8 cellular contexts compared by ENCODE assay signal in the genomic region with DNA sequence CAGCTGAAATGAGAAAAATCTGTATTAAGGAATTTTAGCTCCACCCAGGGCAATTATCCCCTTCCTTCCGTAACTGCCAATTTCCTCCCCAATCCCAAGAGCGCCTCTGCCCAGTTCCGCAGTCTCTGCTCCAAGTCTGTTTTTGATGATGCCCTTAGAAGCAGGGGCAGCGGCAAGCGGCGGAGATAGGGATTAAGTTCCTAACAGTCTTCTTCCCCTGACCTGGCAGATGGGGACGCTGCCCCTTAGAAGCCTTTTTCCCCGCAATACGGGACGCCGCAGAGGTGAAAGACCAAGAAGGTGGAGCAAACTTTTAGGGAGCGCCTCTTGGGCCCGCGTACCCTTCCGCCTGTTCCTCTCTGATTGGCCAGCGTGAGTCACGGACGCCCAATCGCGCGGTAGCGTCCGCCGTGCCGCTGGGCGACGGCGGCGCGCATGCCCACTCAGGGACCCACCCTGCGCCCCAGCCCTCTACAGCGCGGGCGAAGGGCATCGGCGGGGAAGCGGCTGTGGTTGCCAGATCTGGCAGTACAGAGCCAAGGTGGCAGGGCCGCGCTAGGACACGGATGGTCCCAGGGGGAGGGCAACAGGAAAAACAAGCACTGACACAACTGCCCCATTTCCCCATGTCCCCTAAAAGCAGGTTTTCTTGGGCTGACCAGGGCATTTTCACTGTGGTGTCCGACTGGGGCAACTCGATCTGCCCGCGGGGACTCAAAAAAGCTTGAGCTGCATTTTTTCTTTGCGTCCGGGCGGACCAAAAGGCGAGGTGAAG. TPM values are rescaled to one million over a fixed set of nuclear protein-coding genes. Genes with fewer than 3 reads are reported as not detected.
A peak's percentile ranks its signal among the peaks of the same experiment; 100 is the strongest.
DNase-seq lines count a peak whose midpoint lies in the region; ATAC-seq lines count a peak whose summit lies in the region.

No MANE protein-coding gene starts in this region.

- H3K27me3 Mint-ChIP-seq in activated CD4-positive, alpha-beta T cell treated with anti-CD3 and anti-CD28 coated beads, Interleukin-2, amount 10 ng/mL, durations not matched to agents 7 days and 5 days = no peaks in the 10 kb centered on the region
- H3K27me3 Mint-ChIP-seq in dendritic cell treated with granulocyte-macrophage colony-stimulating factor and Interleukin-4, amounts not matched to agents 40 ng/mL and 50 ng/mL, for 4 days = no peaks in the 10 kb centered on the region

- H3K9me3 Mint-ChIP-seq in activated CD4-positive, alpha-beta T cell treated with anti-CD3 and anti-CD28 coated beads, Interleukin-2, amount 10 ng/mL, durations not matched to agents 7 days and 5 days = no peaks in the 10 kb centered on the region
- no peaks in the 10 kb centered on the region for H3K9me3 Mint-ChIP-seq in dendritic cell treated with granulocyte-macrophage colony-stimulating factor and Interleukin-4, amounts not matched to agents 40 ng/mL and 50 ng/mL, for 4 days

- CTCF ChIA-PET in activated CD4-positive, alpha-beta T cell treated with anti-CD3 and anti-CD28 coated beads, Interleukin-2, amount 10 ng/mL, durations not matched to agents 7 days and 5 days (lab: Charles Lee) = interaction anchor here (1.0 to 1.4 kb wide), 2 partner anchors 15 to 35 kb away, joined by 4 read pairs; no protein-coding TSS in a partner anchor

- ATAC-seq in GM19351 (IDR thresholded peaks at IDR 0.05; ENCODE audit: unreplicated experiment) = peak; percentile 61
- peak; percentile 67 for ATAC-seq in HG03520 (IDR thresholded peaks at IDR 0.05; ENCODE audit: unreplicated experiment)
- peak; percentile 86 for ATAC-seq in left lobe of liver

- peaks cover 32% of the 10 kb centered on the region for H3K4me1 Mint-ChIP-seq in activated CD4-positive, alpha-beta T cell treated with anti-CD3 and anti-CD28 coated beads, Interleukin-2, amount 10 ng/mL, durations not matched to agents 7 days and 5 days
- peaks cover 16% of the 10 kb centered on the region for H3K4me1 Mint-ChIP-seq in dendritic cell treated with granulocyte-macrophage colony-stimulating factor and Interleukin-4, amounts not matched to agents 40 ng/mL and 50 ng/mL, for 4 days (ENCODE audit: low read depth)

- POLR2A ChIA-PET in activated CD4-positive, alpha-beta T cell treated with anti-CD3 and anti-CD28 coated beads, Interleukin-2, amount 10 ng/mL, durations not matched to agents 7 days and 5 days (lab: Charles Lee) = no interaction called here

- peak overlapping the region; percentile 96 for H3K27ac Mint-ChIP-seq in activated CD4-positive, alpha-beta T cell treated with anti-CD3 and anti-CD28 coated beads, Interleukin-2, amount 10 ng/mL, durations not matched to agents 7 days and 5 days
- H3K27ac Mint-ChIP-seq in dendritic cell treated with granulocyte-macrophage colony-stimulating factor and Interleukin-4, amounts not matched to agents 40 ng/mL and 50 ng/mL, for 4 days = peak overlapping the region; percentile 97

- no peaks in the 10 kb centered on the region for H3K36me3 Mint-ChIP-seq in activated CD4-positive, alpha-beta T cell treated with anti-CD3 and anti-CD28 coated beads, Interleukin-2, amount 10 ng/mL, durations not matched to agents 7 days and 5 days (ENCODE audit: low read depth)
- peaks cover 15% of the 10 kb centered on the region for H3K36me3 Mint-ChIP-seq in dendritic cell treated with granulocyte-macrophage colony-stimulating factor and Interleukin-4, amounts not matched to agents 40 ng/mL and 50 ng/mL, for 4 days (ENCODE audit: low read depth)

- intact Hi-C loops in dendritic cell treated with granulocyte-macrophage colony-stimulating factor and Interleukin-4, amounts not matched to agents 40 ng/mL and 50 ng/mL, for 4 days (cut with micrococcal nuclease) = no loop called here

- peak overlapping the region; percentile 93 for H3K4me3 Mint-ChIP-seq in activated CD4-positive, alpha-beta T cell treated with anti-CD3 and anti-CD28 coated beads, Interleukin-2, amount 10 ng/mL, durations not matched to agents 7 days and 5 days
- H3K4me3 Mint-ChIP-seq in dendritic cell treated with granulocyte-macrophage colony-stimulating factor and Interleukin-4, amounts not matched to agents 40 ng/mL and 50 ng/mL, for 4 days = peak overlapping the region; percentile 90

- DNase-seq in C1 segment of cervical spinal cord (lab: John Stamatoyannopoulos, UW) (peak; percentile 66 to 93 (median 90)), NCI-H526 treated with DMSO at 0.1 percent for 48 hours (lab: John Stamatoyannopoulos, UW) (peak; percentile 93), left lobe of liver (ENCODE audit: low spot score) (peak; percentile 96)
- DNase-seq in activated CD4-positive, alpha-beta T cell treated with anti-CD3 and anti-CD28 coated beads, Interleukin-2, amount 10 ng/mL, durations not matched to agents 7 days and 5 days = peak; percentile 88
- peak; percentile 84 for DNase-seq in stimulated activated CD4-positive, alpha-beta T cell treated with anti-CD3 and anti-CD28 coated beads, Interleukin-2, amount 100 ng/mL, for 4 hours (ENCODE audit: low read depth)

RNA-seq across cellular contexts. Expression of a gene that starts 0.8 kb away (rescaled TPM):
- 10 to 100 TPM; 22.5 to 25.3 TPM for total RNA-seq in activated CD4-positive, alpha-beta T cell treated with anti-CD3 and anti-CD28 coated beads, Interleukin-2, amount 10 ng/mL, durations not matched to agents 7 days and 5 days
- total RNA-seq in left lobe of liver = 11.3 TPM

Comparison
In these comparisons a context has a peak if more than half of its experiments do, and no peak if none do; other contexts are left out.
1. Peak in every context shown above with its lines: DNase-seq and ATAC-seq.